In genomic region chr22:39942433-39943213, GRCh38 we compare ENCODE assay signal across 15 cellular contexts. TPM values are rescaled to one million over a fixed set of nuclear protein-coding genes. Genes with fewer than 3 reads are reported as not detected.
DNase-seq lines count a peak whose midpoint lies in the region; ATAC-seq and TF ChIP-seq lines count a peak whose summit lies in the region.
"Had no signal": no experiment of that assay in that cellular context is flagged by ENCODE, and none has a peak within 500 bp of the region (broad histone marks: within the 10 kb centered on the region; RNA-seq: fewer than 3 reads in every experiment).

No MANE protein-coding gene starts in this region.

- peak; percentile 20 for ATAC-seq in activated CD4-positive, alpha-beta T cell treated with anti-CD3 and anti-CD28 coated beads for 36 hours
- peak in 1 of 3 donors; percentile 18 for ATAC-seq in natural killer cell
- ATAC-seq in Right ventricle myocardium superior (ENCODE audit: poor library complexity) = no peak
- ATAC-seq: psoas muscle had no signal

- H3K4me3 ChIP-seq in H7 (ENCODE audit: insufficient read depth, low read depth, low read length) = no peak overlapping the region
- H3K4me3 ChIP-seq: lung, psoas muscle had no signal

- no peaks in the 10 kb centered on the region for H3K36me3 Mint-ChIP-seq in activated CD4-positive, alpha-beta T cell treated with anti-CD3 and anti-CD28 coated beads for 36 hours (ENCODE audit: low read depth)
- peaks cover 31% of the 10 kb centered on the region for H3K36me3 Mint-ChIP-seq in activated T-helper 1 cell treated with anti-CD3 and anti-CD28 coated beads, Interleukin-12 subunit alpha, Interleukin-12 subunit beta, Interleukin-2, Interleukin-4 antibody, amounts not matched to agents 30 ng/mL and 10 ng/mL and 1 ng/mL, durations not matched to agents 14 hours and 24 hours and 36 hours (ENCODE audit: low read depth)
- no peaks in the 10 kb centered on the region for H3K36me3 Mint-ChIP-seq in natural killer cell

- no peaks in the 10 kb centered on the region for H3K27me3 Mint-ChIP-seq in activated CD4-positive, alpha-beta T cell treated with anti-CD3 and anti-CD28 coated beads for 36 hours
- H3K27me3 Mint-ChIP-seq in activated T-helper 1 cell treated with anti-CD3 and anti-CD28 coated beads, Interleukin-12 subunit alpha, Interleukin-12 subunit beta, Interleukin-2, Interleukin-4 antibody, amounts not matched to agents 30 ng/mL and 10 ng/mL and 1 ng/mL, durations not matched to agents 14 hours and 24 hours and 36 hours (ENCODE audit: insufficient read depth) = no peaks in the 10 kb centered on the region
- no peaks in the 10 kb centered on the region for H3K27me3 Mint-ChIP-seq in natural killer cell (ENCODE audit: low read depth in 2 of 2)
- H3K27me3 Mint-ChIP-seq: naive B cell had no signal

- POLR2A ChIA-PET in activated CD4-positive, alpha-beta T cell treated with anti-CD3 and anti-CD28 coated beads for 36 hours (lab: Charles Lee) = interaction anchor here (0.6 to 1.3 kb wide), 8 partner anchors 10 to 701 kb away, joined by 3 to 6 read pairs (median 3); partner anchors contain the start of genes MIEF1 and TNRC6B

- no peaks in the 10 kb centered on the region for H3K36me3 ChIP-seq in H7 (replicated peaks; ENCODE audit: control insufficient read depth, insufficient read depth, low read length)

- intact Hi-C loops in activated CD4-positive, alpha-beta T cell treated with anti-CD3 and anti-CD28 coated beads for 36 hours (cut with DNase I, micrococcal nuclease) = loop anchor here (5.0 to 10.0 kb wide), 3 partner anchors 320 to 402 kb away; partner anchors contain the start of gene ADSL (in 1 of the 2)
- intact Hi-C loops in activated T-helper 1 cell treated with anti-CD3 and anti-CD28 coated beads, Interleukin-12 subunit alpha, Interleukin-12 subunit beta, Interleukin-2, Interleukin-4 antibody, amounts not matched to agents 30 ng/mL and 10 ng/mL and 1 ng/mL, durations not matched to agents 14 hours and 24 hours and 36 hours (cut with micrococcal nuclease) = loop anchor here (5.0 kb wide), 2 partner anchors 100 to 195 kb away; no protein-coding TSS in a partner anchor
- intact Hi-C loops in natural killer cell (cut with micrococcal nuclease) = loop anchor here (5.0 kb wide), 1 partner anchor 320 kb away; no protein-coding TSS in a partner anchor
- intact Hi-C loops in Right ventricle myocardium superior (cut with DNase I) = no loop called here

- CTCF ChIA-PET in activated CD4-positive, alpha-beta T cell treated with anti-CD3 and anti-CD28 coated beads for 36 hours (lab: Charles Lee) = interaction anchor here (0.6 to 2.9 kb wide), 21 partner anchors 8 to 450 kb away, joined by 3 to 29 read pairs (median 4); no protein-coding TSS in a partner anchor

- TF ChIP-seq CTCF in natural killer cell (IDR thresholded peaks at IDR 0.05) = no peak

- H3K27me3 ChIP-seq in H7 (ENCODE audit: control insufficient read depth, insufficient read depth, low read length) = no peaks in the 10 kb centered on the region

- H3K9me3 Mint-ChIP-seq in activated CD4-positive, alpha-beta T cell treated with anti-CD3 and anti-CD28 coated beads for 36 hours (ENCODE audit: low read depth) = no peaks in the 10 kb centered on the region
- H3K9me3 Mint-ChIP-seq in activated T-helper 1 cell treated with anti-CD3 and anti-CD28 coated beads, Interleukin-12 subunit alpha, Interleukin-12 subunit beta, Interleukin-2, Interleukin-4 antibody, amounts not matched to agents 30 ng/mL and 10 ng/mL and 1 ng/mL, durations not matched to agents 14 hours and 24 hours and 36 hours = no peaks in the 10 kb centered on the region
- H3K9me3 Mint-ChIP-seq in natural killer cell = no peaks in the 10 kb centered on the region

- H3K27ac Mint-ChIP-seq in activated CD4-positive, alpha-beta T cell treated with anti-CD3 and anti-CD28 coated beads for 36 hours = peak overlapping the region; percentile 90
- peak overlapping the region; percentile 82 for H3K27ac Mint-ChIP-seq in activated T-helper 1 cell treated with anti-CD3 and anti-CD28 coated beads, Interleukin-12 subunit alpha, Interleukin-12 subunit beta, Interleukin-2, Interleukin-4 antibody, amounts not matched to agents 30 ng/mL and 10 ng/mL and 1 ng/mL, durations not matched to agents 14 hours and 24 hours and 36 hours
- peak overlapping the region; percentile 63 to 71 for H3K27ac Mint-ChIP-seq in natural killer cell

- peak overlapping the region; percentile 57 for H3K4me3 Mint-ChIP-seq in activated CD4-positive, alpha-beta T cell treated with anti-CD3 and anti-CD28 coated beads for 36 hours
- H3K4me3 Mint-ChIP-seq in activated T-helper 1 cell treated with anti-CD3 and anti-CD28 coated beads, Interleukin-12 subunit alpha, Interleukin-12 subunit beta, Interleukin-2, Interleukin-4 antibody, amounts not matched to agents 30 ng/mL and 10 ng/mL and 1 ng/mL, durations not matched to agents 14 hours and 24 hours and 36 hours = peak overlapping the region; percentile 42
- no peak overlapping the region for H3K4me3 Mint-ChIP-seq in natural killer cell

- DNase-seq in activated CD4-positive, alpha-beta T cell treated with anti-CD3 and anti-CD28 coated beads for 36 hours = no peak
- DNase-seq in activated CD4-positive, alpha-beta T cell treated with anti-CD3 and anti-CD28 coated beads for 48 hours = no peak
- DNase-seq in NOMO-1 (lab: John Stamatoyannopoulos, UW; ENCODE audit: unreplicated experiment in 2 of 2) = peak; percentile 91 to 98
- DNase-seq in activated T-helper 1 cell treated with anti-CD3 and anti-CD28 coated beads, Interleukin-12 subunit alpha, Interleukin-12 subunit beta, Interleukin-2, Interleukin-4 antibody, amounts not matched to agents 30 ng/mL and 10 ng/mL and 1 ng/mL, durations not matched to agents 14 hours and 24 hours and 36 hours (ENCODE audit: low spot score) = no peak
- DNase-seq in natural killer cell = no peak
- no peak for DNase-seq in DMS153 (lab: John Stamatoyannopoulos, UW)
- no peak for DNase-seq in Right ventricle myocardium superior
- DNase-seq in H7 = no peak
- DNase-seq: activated CD4-positive, alpha-beta T cell treated with anti-CD3 and anti-CD28 coated beads, Interleukin-2, amount 50 U/mL, for 4 hours; naive B cell; psoas muscle had no signal

- H3K4me1 Mint-ChIP-seq in activated CD4-positive, alpha-beta T cell treated with anti-CD3 and anti-CD28 coated beads for 36 hours = peaks cover 93% of the 10 kb centered on the region
- H3K4me1 Mint-ChIP-seq in activated T-helper 1 cell treated with anti-CD3 and anti-CD28 coated beads, Interleukin-12 subunit alpha, Interleukin-12 subunit beta, Interleukin-2, Interleukin-4 antibody, amounts not matched to agents 30 ng/mL and 10 ng/mL and 1 ng/mL, durations not matched to agents 14 hours and 24 hours and 36 hours (ENCODE audit: low read depth) = peaks cover 81% of the 10 kb centered on the region
- peaks cover 72 to 74% of the 10 kb centered on the region in 2 donors for H3K4me1 Mint-ChIP-seq in natural killer cell

RNA-seq across cellular contexts. Expression of gene TMA7B, which starts 17.6 kb away (rescaled TPM):
- total RNA-seq in activated CD4-positive, alpha-beta T cell treated with anti-CD3 and anti-CD28 coated beads for 36 hours = 1 to 10 TPM in 1 of 2 experiments, under 1 TPM in 1; 0.96 to 1.1 TPM
- 1.3 and 1.7 TPM in 2 replicates for total RNA-seq in activated T-helper 1 cell treated with anti-CD3 and anti-CD28 coated beads, Interleukin-12 subunit alpha, Interleukin-12 subunit beta, Interleukin-2, Interleukin-4 antibody, amounts not matched to agents 30 ng/mL and 10 ng/mL and 1 ng/mL, durations not matched to agents 14 hours and 24 hours and 36 hours
- total RNA-seq in natural killer cell = 1 to 10 TPM; 2.6 to 8.7 (median 6.7) TPM
- total RNA-seq in Right ventricle myocardium superior = not detected
- not detected in 2 replicates for total RNA-seq in H7 (2014; rRNA removed; shearing (Covaris generic))
- total RNA-seq: A172, endothelial cell of umbilical vein, frontal cortex, psoas muscle had no signal

RNA-seq across cellular contexts. Expression of gene GRAP2, which starts 41.7 kb away (rescaled TPM):
- 10 to 100 TPM; 40.6 to 45.5 TPM for total RNA-seq in activated CD4-positive, alpha-beta T cell treated with anti-CD3 and anti-CD28 coated beads for 36 hours
- total RNA-seq in activated T-helper 1 cell treated with anti-CD3 and anti-CD28 coated beads, Interleukin-12 subunit alpha, Interleukin-12 subunit beta, Interleukin-2, Interleukin-4 antibody, amounts not matched to agents 30 ng/mL and 10 ng/mL and 1 ng/mL, durations not matched to agents 14 hours and 24 hours and 36 hours = 30.5 and 31.3 TPM in 2 replicates
- 10 to 100 TPM; 65.1 to 97.3 (median 92.2) TPM for total RNA-seq in natural killer cell
- 1.6 TPM for total RNA-seq in Right ventricle myocardium superior
- total RNA-seq in H7 (2014; rRNA removed; shearing (Covaris generic)) = 0.45 and 0.52 TPM in 2 replicates
- total RNA-seq: A172, endothelial cell of umbilical vein had no signal

RNA-seq across cellular contexts. Expression of gene ENTHD1, which starts 49.1 kb away (rescaled TPM):
- under 1 TPM; 0.59 to 0.70 TPM for total RNA-seq in activated CD4-positive, alpha-beta T cell treated with anti-CD3 and anti-CD28 coated beads for 36 hours
- 0.08 and 0.20 TPM in 2 replicates for total RNA-seq in activated T-helper 1 cell treated with anti-CD3 and anti-CD28 coated beads, Interleukin-12 subunit alpha, Interleukin-12 subunit beta, Interleukin-2, Interleukin-4 antibody, amounts not matched to agents 30 ng/mL and 10 ng/mL and 1 ng/mL, durations not matched to agents 14 hours and 24 hours and 36 hours
- not detected for total RNA-seq in natural killer cell
- total RNA-seq in Right ventricle myocardium superior = not detected
- total RNA-seq in H7 (2014; rRNA removed; shearing (Covaris generic)) = not detected in 2 replicates
- total RNA-seq: A172, endothelial cell of umbilical vein, psoas muscle had no signal

RNA-seq across cellular contexts. Expression of gene FAM83F, which starts 52.1 kb away (rescaled TPM):
- total RNA-seq in activated CD4-positive, alpha-beta T cell treated with anti-CD3 and anti-CD28 coated beads for 36 hours = under 1 TPM; 0.49 to 0.91 TPM
- 0.05 and 0.39 TPM in 2 replicates for total RNA-seq in activated T-helper 1 cell treated with anti-CD3 and anti-CD28 coated beads, Interleukin-12 subunit alpha, Interleukin-12 subunit beta, Interleukin-2, Interleukin-4 antibody, amounts not matched to agents 30 ng/mL and 10 ng/mL and 1 ng/mL, durations not matched to agents 14 hours and 24 hours and 36 hours
- total RNA-seq in natural killer cell (1 to 10 TPM in 2 of 3 donors, not detected in 1; 1.0 to 7.5 TPM), Right ventricle myocardium superior (4.9 TPM)
- 28.1 and 34.4 TPM in 2 replicates for total RNA-seq in H7 (2014; rRNA removed; shearing (Covaris generic))
- total RNA-seq: A172, endothelial cell of umbilical vein had no signal

Comparison
In these comparisons a context has a peak if more than half of its experiments do, and no peak if none do; other contexts are left out.
1. DNase-seq: peak in NOMO-1 (2 of 2); none in activated CD4-positive, alpha-beta T cell treated with anti-CD3 and anti-CD28 coated beads for 36 hours (single experiment), activated CD4-positive, alpha-beta T cell treated with anti-CD3 and anti-CD28 coated beads for 48 hours (single experiment), activated T-helper 1 cell treated with anti-CD3 and anti-CD28 coated beads, Interleukin-12 subunit alpha, Interleukin-12 subunit beta, Interleukin-2, Interleukin-4 antibody, amounts not matched to agents 30 ng/mL and 10 ng/mL and 1 ng/mL, durations not matched to agents 14 hours and 24 hours and 36 hours (single experiment), natural killer cell (single experiment), DMS153 (single experiment), Right ventricle myocardium superior (single experiment) and H7 (single experiment).
2. RNA of gene GRAP2, which starts 41.7 kb away (total RNA-seq): 65.1 to 97.3 TPM in natural killer cell, 40.6 to 45.5 TPM in activated CD4-positive, alpha-beta T cell treated with anti-CD3 and anti-CD28 coated beads for 36 hours and 30.5 to 31.3 TPM in activated T-helper 1 cell treated with anti-CD3 and anti-CD28 coated beads, Interleukin-12 subunit alpha, Interleukin-12 subunit beta, Interleukin-2, Interleukin-4 antibody, amounts not matched to agents 30 ng/mL and 10 ng/mL and 1 ng/mL, durations not matched to agents 14 hours and 24 hours and 36 hours; 1.6 TPM in Right ventricle myocardium superior (single experiment) and 0.45 to 0.52 TPM in H7; every median in the first group is over 10 times any median in the second.
3. Peak in every context shown above with its lines, with median percentiles within 50 percentile points of each other: H3K27ac Mint-ChIP-seq.